Comparison of ENCODE assay signal across 28 cellular contexts in genomic region chrX:103849558-103849957, GRCh38. TPM values are rescaled to one million over a fixed set of nuclear protein-coding genes. Genes with fewer than 3 reads are reported as not detected.
A peak's percentile ranks its signal among the peaks of the same experiment; 100 is the strongest.
DNase-seq lines count a peak whose midpoint lies in the region; ATAC-seq, FAIRE-seq and TF ChIP-seq lines count a peak whose summit lies in the region.
"Had no signal": no experiment of that assay in that cellular context is flagged by ENCODE, and none has a peak within 500 bp of the region (broad histone marks: within the 10 kb centered on the region; RNA-seq: fewer than 3 reads in every experiment).

No MANE protein-coding gene starts in this region.

- no peak overlapping the region for H3K56ac ChIP-seq in IMR-90 (ENCODE audit: extremely low read depth, insufficient read depth, low read length)

- intact Hi-C loops in HepG2 (cut with micrococcal nuclease; ENCODE audit: unreplicated experiment) (no loop called here), right lobe of liver (cut with DNase I) (no loop called here), IMR-90 (cut with micrococcal nuclease) (loop anchor here (10.0 kb wide), 1 partner anchor 425 kb away; no protein-coding TSS in a partner anchor), K562 (cut with micrococcal nuclease) (loop anchor here (10.0 kb wide), 1 partner anchor 425 kb away; no protein-coding TSS in a partner anchor)

- no peak overlapping the region for H3K9ac ChIP-seq in HepG2 (ENCODE audit: insufficient read depth, low read depth, low read length)
- no peak overlapping the region for H3K9ac ChIP-seq in IMR-90 (ENCODE audit: low read depth, low read length)
- no peak overlapping the region for H3K9ac ChIP-seq in K562 (ENCODE audit: insufficient read depth in 1 of 2, low read depth in 2 of 2, low read length in 2 of 2)
- H3K9ac ChIP-seq: BLaER1 treated with 17β-estradiol and CSF1 and Interleukin-3, amounts not matched to agents 10 nM and 100 nM had no signal

- no peaks in the 10 kb centered on the region for H3K79me1 ChIP-seq in IMR-90 (ENCODE audit: low read depth in 1 of 2, low read length in 2 of 2)

- POLR2A ChIA-PET in HepG2 (lab: Yijun Ruan, JAX) (no interaction called here), IMR-90 (lab: Charles Lee; ENCODE audit: unreplicated experiment) (no interaction called here), K562 (lab: Yijun Ruan, JAX) (no interaction called here)

- H3K4me1 ChIP-seq in HepG2 (ENCODE audit: insufficient read depth, low read length), result no peaks in the 10 kb centered on the region
- no peaks in the 10 kb centered on the region for H3K4me1 ChIP-seq in right lobe of liver
- H3K4me1 ChIP-seq in IMR-90 (ENCODE audit: control insufficient read depth, insufficient read depth, low read length), result peaks cover 2% of the 10 kb centered on the region; the same call in 1 of the 2 replicates
- H3K4me1 ChIP-seq in K562 (replicated peaks in 1 of 2; ENCODE audit: control insufficient read depth in 2 of 2, insufficient read depth in 2 of 2, low read length in 2 of 2), result no peaks in the 10 kb centered on the region
- H3K4me1 ChIP-seq in hepatocyte (ENCODE audit: insufficient read depth), result no peaks in the 10 kb centered on the region
- H3K4me1 ChIP-seq: Caco-2 had no signal

- dilution Hi-C loops in IMR-90 (cut with HindIII; ENCODE audit: low sequenced_read_pairs, unreplicated experiment), result no loop called here

- BruUV-seq in HepG2 (replicated peaks; lab: Mats Ljungman, UMichigan) (no TSS peak), IMR-90 (replicated peaks; lab: Mats Ljungman, UMichigan) (no TSS peak), K562 (replicated peaks; lab: Mats Ljungman, UMichigan) (no TSS peak)

- H2AK5ac ChIP-seq in IMR-90 (ENCODE audit: low read depth, low read length), result no peak overlapping the region

- no peak overlapping the region for H3K14ac ChIP-seq in IMR-90 (replicated peaks; ENCODE audit: low read depth, low read length)

- TF ChIP-seq EP300 in HepG2 (IDR thresholded peaks at IDR 0.05; ENCODE audit: low read depth in 2 of 2, low read length in 2 of 2) (no peak), HepG2 (CRISPR knock-in tag; IDR thresholded peaks at IDR 0.05; ENCODE audit: borderline replicate concordance) (no peak), K562 (IDR thresholded peaks at IDR 0.05; ENCODE audit: low read length) (no peak)

- H3K27ac ChIP-seq in HepG2 (ENCODE audit: extremely low read length, insufficient read depth, low read length) (no peak overlapping the region), right lobe of liver (no peak overlapping the region), IMR-90 (ENCODE audit: insufficient read depth, low read length) (no peak overlapping the region), K562 (ENCODE audit: extremely low read depth, low read depth, low read length) (no peak overlapping the region), hepatocyte (no peak overlapping the region)
- H3K27ac ChIP-seq: 22Rv1; BLaER1 treated with 17β-estradiol and CSF1 and Interleukin-3, amounts not matched to agents 10 nM and 100 nM; C4-2B had no signal

- FAIRE-seq in HepG2 (lab: Jason Lieb, UNC), result no peak
- FAIRE-seq in K562 (lab: Jason Lieb, UNC), result no peak
- FAIRE-seq: D721Med, GM12891, GM19239 had no signal

- H3K23ac ChIP-seq in IMR-90 (ENCODE audit: low read depth, low read length), result no peak overlapping the region

- H4K8ac ChIP-seq in IMR-90 (ENCODE audit: low read depth in 2 of 2, low read length in 2 of 2), result no peak overlapping the region

- H3K4ac ChIP-seq in IMR-90 (ENCODE audit: low read depth, low read length), result no peak overlapping the region

- H3K9me3 ChIP-seq in HepG2 (ENCODE audit: low read length), result no peaks in the 10 kb centered on the region
- no peaks in the 10 kb centered on the region for H3K9me3 ChIP-seq in right lobe of liver
- H3K9me3 ChIP-seq in IMR-90 (ENCODE audit: control insufficient read depth, insufficient read depth, low read length), result no peaks in the 10 kb centered on the region
- no peaks in the 10 kb centered on the region for H3K9me3 ChIP-seq in K562 (replicated peaks; ENCODE audit: control insufficient read depth, insufficient read depth, low read depth, low read length)
- no peaks in the 10 kb centered on the region for H3K9me3 ChIP-seq in hepatocyte (ENCODE audit: low read depth)
- H3K9me3 ChIP-seq: Caco-2 had no signal

- no peak overlapping the region for H2BK15ac ChIP-seq in IMR-90 (ENCODE audit: low read depth, low read length)

- ATAC-seq in HepG2, result no peak
- ATAC-seq in right lobe of liver, result no peak
- no peak for ATAC-seq in IMR-90 (ENCODE audit: low read depth)
- ATAC-seq in K562, result no peak
- ATAC-seq: CD8-positive, alpha-beta T cell had no signal

- H2BK5ac ChIP-seq in IMR-90 (ENCODE audit: low read depth, low read length, poor library complexity, severe bottlenecking), result no peak overlapping the region

- H2AFZ ChIP-seq in HepG2 (ENCODE audit: low read length) (no peak overlapping the region), IMR-90 (replicated peaks; ENCODE audit: low read length, poor library complexity) (no peak overlapping the region), K562 (ENCODE audit: low read depth, low read length) (no peak overlapping the region), hepatocyte (no peak overlapping the region)

- no peak overlapping the region for H2BK120ac ChIP-seq in IMR-90 (ENCODE audit: low read depth, low read length)

- no peaks in the 10 kb centered on the region for H3K36me3 ChIP-seq in HepG2 (replicated peaks in 1 of 2; ENCODE audit: control insufficient read depth in 1 of 2, insufficient read depth in 2 of 2, low read length in 2 of 2)
- H3K36me3 ChIP-seq in right lobe of liver, result no peaks in the 10 kb centered on the region
- H3K36me3 ChIP-seq in IMR-90 (ENCODE audit: control insufficient read depth, insufficient read depth, low read length), result no peaks in the 10 kb centered on the region
- H3K36me3 ChIP-seq in K562 (ENCODE audit: control insufficient read depth, insufficient read depth, low read length), result no peaks in the 10 kb centered on the region
- H3K36me3 ChIP-seq in hepatocyte (replicated peaks; ENCODE audit: insufficient read depth, low read depth), result no peaks in the 10 kb centered on the region
- H3K36me3 ChIP-seq: BLaER1 treated with 17β-estradiol and CSF1 and Interleukin-3, amounts not matched to agents 10 nM and 100 nM had no signal

- H3K27me3 ChIP-seq in HepG2 (ENCODE audit: control insufficient read depth in 1 of 2, insufficient read depth in 2 of 2, low read length in 2 of 2) (no peaks in the 10 kb centered on the region), right lobe of liver (peaks cover 0 to 14% of the 10 kb centered on the region in 2 donors), IMR-90 (ENCODE audit: control insufficient read depth, insufficient read depth, low read length) (peaks cover 2% of the 10 kb centered on the region), K562 (ENCODE audit: control insufficient read depth in 2 of 2, insufficient read depth in 2 of 2, low read length in 2 of 2) (no peaks in the 10 kb centered on the region), hepatocyte (no peaks in the 10 kb centered on the region)
- H3K27me3 ChIP-seq: BLaER1 treated with 17β-estradiol and CSF1 and Interleukin-3, amounts not matched to agents 10 nM and 100 nM had no signal

- TF ChIP-seq POLR2A in HepG2 (IDR thresholded peaks at IDR 0.05; ENCODE audit: insufficient read depth in 1 of 2, low read depth in 2 of 2, low read length in 2 of 2) (no peak), right lobe of liver (IDR thresholded peaks at IDR 0.05) (no peak), IMR-90 (IDR thresholded peaks at IDR 0.05; ENCODE audit: low read depth, low read length) (no peak), K562 (conservative IDR thresholded peaks at IDR 0.05) (no peak)

- CTCF ChIA-PET in HepG2 (lab: Yijun Ruan, JAX; ENCODE audit: low intra/inter-chr PET ratio, low total read pairs) (no interaction called here), IMR-90 (lab: Yijun Ruan, JAX) (no interaction called here), K562 (lab: Yijun Ruan, JAX; ENCODE audit: low intra/inter-chr PET ratio) (no interaction called here)

- peaks cover 4% of the 10 kb centered on the region for H3K9me3 Mint-ChIP-seq in nephron
- H3K9me3 Mint-ChIP-seq: CD4-positive, alpha-beta T cell; CD8-positive, alpha-beta T cell had no signal

- no peak overlapping the region for H3K18ac ChIP-seq in IMR-90 (ENCODE audit: low read depth, low read length)

- H4K5ac ChIP-seq in IMR-90 (ENCODE audit: low read depth, low read length), result no peak overlapping the region

- no peak for TF ChIP-seq RAD21 in HepG2 (CRISPR knock-in tag; IDR thresholded peaks at IDR 0.05)
- no peak for TF ChIP-seq RAD21 in IMR-90 (IDR thresholded peaks at IDR 0.05; ENCODE audit: low read length)
- no peak for TF ChIP-seq RAD21 in K562 (CRISPR knock-in tag; conservative IDR thresholded peaks at IDR 0.05 in 1 of 2, IDR thresholded peaks at IDR 0.05 in 1 of 2)

- H3K4me3 ChIP-seq in HepG2 (replicated peaks in 1 of 3; ENCODE audit: insufficient read depth in 1 of 3, low read depth in 2 of 3, low read length in 3 of 3) (no peak overlapping the region), right lobe of liver (no peak overlapping the region), IMR-90 (ENCODE audit: insufficient read depth, low read depth, low read length) (no peak overlapping the region), K562 (no peak overlapping the region), hepatocyte (no peak overlapping the region)
- H3K4me3 ChIP-seq: BLaER1 treated with 17β-estradiol and CSF1 and Interleukin-3, amounts not matched to agents 10 nM and 100 nM had no signal

- in situ Hi-C loops in HepG2 (cut with HindIII; ENCODE audit: extremely low pct_ligation_motif_present, low pct_unique_long_range_greater_than_20kb) (loop anchor here (25.0 kb wide), 2 partner anchors 88 to 263 kb away; partner anchors contain the start of gene ZCCHC18), IMR-90 (cut with MboI; ENCODE audit: low sequenced_read_pairs) (loop anchor here (5.0 to 25.0 kb wide), 2 partner anchors 68 to 263 kb away; partner anchors contain the start of gene ZCCHC18), K562 (cut with MboI) (no loop called here)

- no peak for DNase-seq in HepG2 (ENCODE audit: low spot score)
- no peak for DNase-seq in right lobe of liver
- DNase-seq in IMR-90, result no peak
- no peak for DNase-seq in K562 (ENCODE audit: extremely low read depth in 1 of 4, low spot score in 3 of 4)
- no peak for DNase-seq in DMS 273 (lab: John Stamatoyannopoulos, UW; ENCODE audit: unreplicated experiment)
- DNase-seq in GDM1 (lab: John Stamatoyannopoulos, UW), result no peak
- no peak for DNase-seq in hepatocyte (ENCODE audit: low spot score)
- DNase-seq: AML-193; Caco-2; Calu3; CD4-positive, alpha-beta T cell; CD8-positive, alpha-beta T cell; DMS 273 treated with DMSO at 0.1 percent for 48 hours; DMS153; DMS53; DMS79; DND-41; EL; GF-D8 had no signal

- H4K20me1 ChIP-seq in HepG2 (ENCODE audit: insufficient read depth, low read length), result no peaks in the 10 kb centered on the region
- H4K20me1 ChIP-seq in IMR-90 (ENCODE audit: insufficient read depth, low read length), result no peaks in the 10 kb centered on the region
- no peaks in the 10 kb centered on the region for H4K20me1 ChIP-seq in K562 (replicated peaks; ENCODE audit: control insufficient read depth, insufficient read depth, low read length)
- H4K20me1 ChIP-seq in hepatocyte (ENCODE audit: insufficient read depth, poor library complexity, severe bottlenecking), result no peaks in the 10 kb centered on the region
- H4K20me1 ChIP-seq: BLaER1 treated with 17β-estradiol and CSF1 and Interleukin-3, amounts not matched to agents 10 nM and 100 nM had no signal

- H3K4me2 ChIP-seq in HepG2 (ENCODE audit: low read depth, low read length) (no peak overlapping the region), IMR-90 (ENCODE audit: low read depth, low read length) (no peak overlapping the region), K562 (ENCODE audit: insufficient read depth, low read length) (no peak overlapping the region), hepatocyte (no peak overlapping the region)
- H3K4me2 ChIP-seq: BLaER1 treated with 17β-estradiol and CSF1 and Interleukin-3, amounts not matched to agents 10 nM and 100 nM had no signal

- H3K9me2 ChIP-seq in hepatocyte (replicated peaks; ENCODE audit: insufficient read depth), result no peaks in the 10 kb centered on the region

- H3K9me1 ChIP-seq in IMR-90 (ENCODE audit: insufficient read depth, low read length), result no peaks in the 10 kb centered on the region
- H3K9me1 ChIP-seq in K562 (ENCODE audit: control insufficient read depth, insufficient read depth, low read length), result no peaks in the 10 kb centered on the region

- WGBS in HepG2 (ENCODE audit: low lambda C conversion rate), result 5% methylated on average over 1 of the region's 1 CpG
- WGBS in right lobe of liver (ENCODE audit: insufficient coverage, low coverage, low lambda C conversion rate, missing lambda C conversion rate), result 69% methylated on average over 1 of the region's 1 CpG
- WGBS in IMR-90 (ENCODE audit: extremely low coverage in 2 of 2, insufficient read length in 1 of 2), 2 experiments, result no CpG with 5 or more reads among the region's 1 CpG
- WGBS in K562 (ENCODE audit: insufficient coverage, low coverage, missing lambda C conversion rate), result 0% methylated on average over 1 of the region's 1 CpG
- WGBS in hepatocyte (ENCODE audit: low lambda C conversion rate, missing lambda C conversion rate), result 71% methylated on average over 1 of the region's 1 CpG

- H4K91ac ChIP-seq in IMR-90 (ENCODE audit: insufficient read depth, low read depth, low read length), result no peak overlapping the region

- peaks cover 14% of the 10 kb centered on the region for H3K4me1 Mint-ChIP-seq in nephron
- H3K4me1 Mint-ChIP-seq: B cell had no signal

- no peak overlapping the region for H2BK20ac ChIP-seq in IMR-90 (ENCODE audit: low read depth, low read length)

- H3K36me3 Mint-ChIP-seq in nephron (ENCODE audit: low read depth), result no peaks in the 10 kb centered on the region
- H3K36me3 Mint-ChIP-seq: CD8-positive, alpha-beta T cell had no signal

- no peaks in the 10 kb centered on the region for H3K79me2 ChIP-seq in HepG2 (ENCODE audit: insufficient read depth, low read length)
- H3K79me2 ChIP-seq in K562 (ENCODE audit: control insufficient read depth, insufficient read depth, low read length), result no peaks in the 10 kb centered on the region
- H3K79me2 ChIP-seq in hepatocyte, result no peaks in the 10 kb centered on the region

- TF ChIP-seq CTCF in HepG2 (CRISPR knock-in tag; IDR thresholded peaks at IDR 0.05) (no peak), right lobe of liver (IDR thresholded peaks at IDR 0.05) (no peak), IMR-90 (conservative IDR thresholded peaks at IDR 0.05; ENCODE audit: low read depth, low read length) (no peak), K562 (IDR thresholded peaks at IDR 0.05 in 2 of 3, conservative IDR thresholded peaks at IDR 0.05 in 1 of 3; ENCODE audit: insufficient read depth in 2 of 3, low read depth in 1 of 3, low read length in 3 of 3) (no peak), nephron (IDR thresholded peaks at IDR 0.05; ENCODE audit: unreplicated experiment in 3 of 3) (no peak), hepatocyte (IDR thresholded peaks at IDR 0.05; ENCODE audit: poor library complexity) (no peak)

- peak overlapping the region; percentile 30 to 89 (median 81) for H3K27ac Mint-ChIP-seq in nephron
- H3K27ac Mint-ChIP-seq: B cell; CD4-positive, alpha-beta T cell; CD8-positive, alpha-beta T cell had no signal

- H3K4me3 Mint-ChIP-seq in nephron, result no peak overlapping the region
- H3K4me3 Mint-ChIP-seq: B cell; CD4-positive, alpha-beta T cell; CD8-positive, alpha-beta T cell had no signal

- H3K27me3 Mint-ChIP-seq in nephron (ENCODE audit: low read depth), result no peaks in the 10 kb centered on the region
- H3K27me3 Mint-ChIP-seq: CD4-positive, alpha-beta T cell had no signal

- H2AK9ac ChIP-seq in IMR-90 (replicated peaks; ENCODE audit: low read depth, low read length, poor library complexity), result no peak overlapping the region

RNA-seq across cellular contexts. Expression of gene RAB9B, which starts 17.5 kb away (rescaled TPM):
- 0.04 TPM in 2 replicates for total RNA-seq in HepG2 (2016; rRNA removed; fragmentation: Illumina TruSeq; extraction: Trizol)
- not detected in 2 replicates for total RNA-seq in HepG2 (2016; cell fraction: cytosol; rRNA removed; fragmentation: Illumina TruSeq; extraction: Trizol; ENCODE audit: low read depth)
- 0.04 and 0.10 TPM in 2 replicates for total RNA-seq in HepG2 (2016; cell fraction: insoluble cytoplasmic fraction; rRNA removed; fragmentation: Illumina TruSeq; extraction: Trizol)
- total RNA-seq in HepG2 (2016; cell fraction: membrane; rRNA removed; fragmentation: Illumina TruSeq; extraction: Trizol), result 0.03 and 0.07 TPM in 2 replicates
- 0.09 TPM in 2 replicates for total RNA-seq in HepG2 (2016; cell fraction: nucleus; rRNA removed; fragmentation: Illumina TruSeq; extraction: Trizol)
- polyA plus RNA-seq in HepG2 (2011; rRNA removed), result 0.04 TPM in 1 of 2 replicates, not detected in the other
- 0.03 TPM in 1 of 2 replicates, not detected in the other for polyA plus RNA-seq in HepG2 (2011; cell fraction: cytosol; rRNA removed)
- 0.05 TPM in 1 of 2 replicates, not detected in the other for polyA plus RNA-seq in HepG2 (2011; cell fraction: nucleus; rRNA removed)
- 0.03 and 0.07 TPM in 2 replicates for polyA plus RNA-seq in HepG2 (2012)
- polyA plus RNA-seq in HepG2 (2016; cell fraction: cytosol; fragmentation: Illumina TruSeq; extraction: Trizol; ENCODE audit: low read depth), result not detected in 2 replicates
- polyA plus RNA-seq in HepG2 (2016; cell fraction: insoluble cytoplasmic fraction; fragmentation: Illumina TruSeq; extraction: Trizol; ENCODE audit: low read depth), result 0.08 and 0.12 TPM in 2 replicates
- polyA plus RNA-seq in HepG2 (2016; cell fraction: membrane; fragmentation: Illumina TruSeq; extraction: Trizol; ENCODE audit: low read depth), result 0.03 TPM in 1 of 2 replicates, not detected in the other
- 0.12 TPM in 1 of 2 replicates, not detected in the other for polyA plus RNA-seq in HepG2 (2016; cell fraction: nucleus; fragmentation: Illumina TruSeq; extraction: Trizol; ENCODE audit: insufficient read depth, low read depth)
- not detected in 2 replicates for polyA minus RNA-seq in HepG2 (2011; rRNA and poly(A)+ RNA removed; ENCODE audit: low replicate concordance)
- not detected in 2 replicates for polyA minus RNA-seq in HepG2 (2011; cell fraction: cytosol; rRNA and poly(A)+ RNA removed)
- not detected in 2 replicates for polyA minus RNA-seq in HepG2 (2011; cell fraction: nucleus; rRNA and poly(A)+ RNA removed)
- total RNA-seq in right lobe of liver, result under 1 TPM in 5 of 6 experiments, not detected in 1; 0.05 to 0.25 (median 0.12) TPM
- 0.90 and 1.1 TPM in 2 replicates for total RNA-seq in IMR-90 (2012; rRNA removed)
- 0.34 and 0.58 TPM in 2 replicates for polyA plus RNA-seq in IMR-90 (2012; rRNA removed)
- polyA plus RNA-seq in IMR-90 (2012; cell fraction: cytosol; rRNA removed), result 0.05 and 0.14 TPM in 2 replicates
- 0.08 and 1.2 TPM in 2 replicates for polyA plus RNA-seq in IMR-90 (2012; cell fraction: nucleus; rRNA removed; ENCODE audit: low replicate concordance)
- total RNA-seq in K562 (2011; cell fraction: chromatin; rRNA removed; ENCODE audit: low replicate concordance), result not detected in 2 replicates
- total RNA-seq in K562 (2011; cell fraction: nucleolus; rRNA removed), result not detected in 2 replicates
- total RNA-seq in K562 (2011; cell fraction: nucleoplasm; rRNA removed), result not detected in 2 replicates
- 0.04 TPM in 1 of 2 replicates, not detected in the other for total RNA-seq in K562 (2014; rRNA removed)
- not detected in 2 replicates for total RNA-seq in K562 (2014; rRNA removed; fragmentation: Illumina TruSeq; extraction: Trizol)
- not detected in 2 replicates for total RNA-seq in K562 (2015; rRNA removed; fragmentation: Illumina TruSeq; extraction: Trizol)
- not detected in 2 replicates for total RNA-seq in K562 (2021)
- polyA plus RNA-seq in K562 (2011; rRNA removed), result 0.04 TPM in 1 of 2 replicates, not detected in the other
- not detected in 2 replicates for polyA plus RNA-seq in K562 (2011; cell fraction: cytosol; rRNA removed)
- polyA plus RNA-seq in K562 (2011; cell fraction: nucleus; rRNA removed), result 0.03 TPM in 1 of 2 replicates, not detected in the other
- polyA plus RNA-seq in K562 (2012), result 0.04 TPM in 1 of 2 replicates, not detected in the other
- not detected in 2 replicates for polyA plus RNA-seq in K562 (2014; fragmentation: Illumina TruSeq; extraction: Trizol)
- under 1 TPM in 1 of 2 experiments, not detected in 1; 0.03 TPM for polyA plus RNA-seq in K562 (2014; fragmentation: Nextera tagmentation; extraction: Ambion mirVana)
- polyA plus RNA-seq in K562 (2014; rRNA removed), result 0.05 TPM in 1 of 2 replicates, not detected in the other
- not detected in 2 replicates for polyA minus RNA-seq in K562 (2011; rRNA and poly(A)+ RNA removed)
- not detected in 2 replicates for polyA minus RNA-seq in K562 (2011; cell fraction: cytosol; rRNA and poly(A)+ RNA removed)
- not detected in 2 replicates for polyA minus RNA-seq in K562 (2011; cell fraction: nucleus; rRNA and poly(A)+ RNA removed)
- 2.4 and 3.6 TPM in 2 replicates for total RNA-seq in hepatocyte
- polyA plus RNA-seq in hepatocyte, result 1.6 and 2.2 TPM in 2 replicates
- total RNA-seq: G401 had no signal

Comparison
In these comparisons a context has a peak if more than half of its experiments do, and no peak if none do; other contexts are left out.
1. intact Hi-C loops: an anchor here in IMR-90 (10.0 kb wide) and K562 (10.0 kb wide); none called in HepG2 and right lobe of liver.
2. Of the 241 proteins assayed by ChIP-seq in both HepG2 and K562: peak only in HepG2: none; only in K562: MAFG; in both: MAFF; in neither: 238; mixed calls (peak in some experiments, not most) for 1.